8 cellular contexts compared by ENCODE assay signal in the genomic region with DNA sequence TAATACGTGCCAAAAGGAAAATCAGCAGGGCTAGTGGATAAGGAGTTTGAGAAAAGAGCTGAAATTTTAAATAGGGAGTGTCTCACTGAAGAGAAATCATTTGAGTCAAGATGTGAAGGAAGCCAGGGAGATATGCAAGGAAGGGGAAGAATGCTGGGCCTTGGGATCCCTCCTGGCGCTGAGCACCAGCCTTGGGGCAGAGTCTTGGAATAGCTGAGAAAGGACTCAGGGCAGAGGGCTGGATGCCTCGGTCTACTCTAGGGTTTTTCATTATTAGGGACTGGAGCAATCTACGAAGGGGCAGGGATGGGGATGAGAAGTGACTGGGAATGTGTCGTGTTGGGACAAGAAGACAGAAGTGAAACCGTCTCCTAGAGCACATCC. TPM values are rescaled to one million over a fixed set of nuclear protein-coding genes. Genes with fewer than 3 reads are reported as not detected.
A peak's percentile ranks its signal among the peaks of the same experiment; 100 is the strongest.
DNase-seq lines count a peak whose midpoint lies in the region; ATAC-seq, FAIRE-seq and TF ChIP-seq lines count a peak whose summit lies in the region.

No MANE protein-coding gene starts in this region.

- DNase-seq in GM12865 (ENCODE audit: low read depth) (peak; percentile 4), sigmoid colon (no peak), frontal cortex (ENCODE audit: low spot score in 2 of 2) (no peak), GM13977 (ENCODE audit: low spot score) (no peak), NCI-H1436 (lab: John Stamatoyannopoulos, UW) (no peak)

- TF ChIP-seq POLR2A in gastroesophageal sphincter (IDR thresholded peaks at IDR 0.05) (no peak), sigmoid colon (IDR thresholded peaks at IDR 0.05) (no peak)

- ATAC-seq in SK-N-SH treated with all-trans-retinoic acid at 6 μM for 48 hours (peak; percentile 1; the same call in 1 of the 3 replicates), gastroesophageal sphincter (no peak), GM21423 (IDR thresholded peaks at IDR 0.05; ENCODE audit: unreplicated experiment) (no peak)

- intact Hi-C loops in sigmoid colon (cut with DNase I), result no loop called here

- H3K9me3 ChIP-seq in gastroesophageal sphincter, result no peaks in the 10 kb centered on the region
- no peaks in the 10 kb centered on the region for H3K9me3 ChIP-seq in sigmoid colon

- 8 to 24% methylated on average over 3 to 6 of the region's 6 CpGs for WGBS in gastroesophageal sphincter (ENCODE audit: low coverage in 1 of 2), 2 donors
- 5 to 12% methylated on average over 6 of the region's 6 CpGs for WGBS in sigmoid colon, 2 donors

- H3K36me3 ChIP-seq in gastroesophageal sphincter (no peaks in the 10 kb centered on the region), sigmoid colon (no peaks in the 10 kb centered on the region)

- H3K4me3 ChIP-seq in GM12865 (ENCODE audit: low read depth, low read length), result peak overlapping the region; percentile 78
- H3K4me3 ChIP-seq in gastroesophageal sphincter, result peak overlapping the region; percentile 57
- peak overlapping the region; percentile 41 to 64 (median 56) for H3K4me3 ChIP-seq in sigmoid colon

- no peak for FAIRE-seq in frontal cortex (lab: Jason Lieb, UNC)

- H3K27ac ChIP-seq in gastroesophageal sphincter, result peak overlapping the region in 1 of 4 donors; percentile 54
- peak overlapping the region in 1 of 4 donors; percentile 24 for H3K27ac ChIP-seq in sigmoid colon

- H3K27me3 ChIP-seq in gastroesophageal sphincter (no peaks in the 10 kb centered on the region), sigmoid colon (no peaks in the 10 kb centered on the region)

- TF ChIP-seq CTCF in GM12865 (IDR thresholded peaks at IDR 0.05; ENCODE audit: insufficient read depth, low read depth, low read length, missing control alignments) (no peak), gastroesophageal sphincter (IDR thresholded peaks at IDR 0.05) (no peak), sigmoid colon (IDR thresholded peaks at IDR 0.05) (no peak), GM13977 (IDR thresholded peaks at IDR 0.05; ENCODE audit: extremely low read depth, insufficient read depth, missing control alignments) (no peak)

- TF ChIP-seq EP300 in gastroesophageal sphincter (IDR thresholded peaks at IDR 0.05) (no peak), sigmoid colon (IDR thresholded peaks at IDR 0.05) (no peak)

- in situ Hi-C loops in GM13977 (cut with MboI; ENCODE audit: low pct_unique_long_range_greater_than_20kb, low sequenced_read_pairs, unreplicated experiment), result no loop called here

- H3K4me1 ChIP-seq in gastroesophageal sphincter (peaks cover 0 to 14% (median 3%) of the 10 kb centered on the region in 3 donors), sigmoid colon (peaks cover 0 to 14% (median 8%) of the 10 kb centered on the region in 4 donors)

TF ChIP-seq in SK-N-SH treated with all-trans-retinoic acid at 6 μM for 48 hours, 23 proteins besides CTCF, POLR2A, EP300 and RAD21:
- no peak for TF ChIP-seq TCF4 (CRISPR knock-in tag; IDR thresholded peaks at IDR 0.05; ENCODE audit: borderline replicate concordance)
- no peak for TF ChIP-seq ISL1 (CRISPR knock-in tag; IDR thresholded peaks at IDR 0.05)
- TF ChIP-seq ARNTL (CRISPR knock-in tag; IDR thresholded peaks at IDR 0.05; ENCODE audit: borderline replicate concordance, low read depth), result no peak
- no peak for TF ChIP-seq PATZ1 (CRISPR knock-in tag; IDR thresholded peaks at IDR 0.05; ENCODE audit: borderline replicate concordance)

RNA-seq across cellular contexts. Expression of gene ZWINT, which starts 0.5 kb away (rescaled TPM):
- total RNA-seq in gastroesophageal sphincter, result 1 to 10 TPM in 3 of 4 donors, not detected in 1; 1.2 to 2.9 (median 1.8) TPM
- 1 to 10 TPM in 2 of 4 donors, under 1 TPM in 1, not detected in 1; 0.66 to 5.7 (median 2.9) TPM for total RNA-seq in sigmoid colon
- 10 to 100 TPM; 13.8 to 39.8 (median 25.9) TPM for polyA plus RNA-seq in sigmoid colon
- 5.7 TPM for total RNA-seq in frontal cortex
